Comparison of ENCODE assay signal across 8 cellular contexts in genomic region chr17:8118769-8119574, GRCh38. TPM values are rescaled to one million over a fixed set of nuclear protein-coding genes. Genes with fewer than 3 reads are reported as not detected.
DNase-seq lines count a peak whose midpoint lies in the region; ATAC-seq and FAIRE-seq lines count a peak whose summit lies in the region.

No MANE protein-coding gene starts in this region.

- peak overlapping the region; percentile 97 for H3K4me3 ChIP-seq in SK-N-MC
- peak overlapping the region; percentile 71 for H3K4me3 ChIP-seq in neuron (ENCODE audit: low read length)
- peak overlapping the region; percentile 79 to 83 for H3K4me3 ChIP-seq in stomach smooth muscle (ENCODE audit: low read length in 2 of 2)

- peak overlapping the region; percentile 95 for H3K27ac Mint-ChIP-seq in activated naive CD4-positive, alpha-beta T cell treated with anti-CD3 and anti-CD28 coated beads for 36 hours

- no peaks in the 10 kb centered on the region for H3K9me3 ChIP-seq in SK-N-MC (ENCODE audit: low read depth, low read length)
- H3K9me3 ChIP-seq in neuron (ENCODE audit: low read length), result no peaks in the 10 kb centered on the region
- no peaks in the 10 kb centered on the region for H3K9me3 ChIP-seq in stomach smooth muscle (ENCODE audit: control insufficient read depth in 2 of 2, low read length in 2 of 2)

- peak overlapping the region; percentile 72 for H3K9ac ChIP-seq in SK-N-MC (ENCODE audit: insufficient read length)
- peak overlapping the region; percentile 47 to 54 for H3K9ac ChIP-seq in stomach smooth muscle (ENCODE audit: low read length in 2 of 2)

- H3K27me3 Mint-ChIP-seq in activated naive CD4-positive, alpha-beta T cell treated with anti-CD3 and anti-CD28 coated beads for 36 hours (ENCODE audit: low read depth), result peaks cover 36% of the 10 kb centered on the region

- H3K4me1 ChIP-seq in neuron (ENCODE audit: insufficient read depth, low read length) (peaks cover 32% of the 10 kb centered on the region), stomach smooth muscle (ENCODE audit: control insufficient read depth, insufficient read depth, low read length) (peaks cover 54% of the 10 kb centered on the region)

- H2AFZ ChIP-seq in neuron (ENCODE audit: low read depth, low read length), result peak overlapping the region; percentile 69

- peaks cover 39% of the 10 kb centered on the region for H3K27me3 ChIP-seq in neuron (ENCODE audit: insufficient read depth, low read length)
- H3K27me3 ChIP-seq in stomach smooth muscle (ENCODE audit: control insufficient read depth in 1 of 2, insufficient read depth in 2 of 2, low read length in 2 of 2), result peaks cover 63 to 64% of the 10 kb centered on the region in 2 donors

- ATAC-seq in GM21576 (IDR thresholded peaks at IDR 0.05; ENCODE audit: unreplicated experiment), result peak; percentile 32

- no peaks in the 10 kb centered on the region for H3K9me3 Mint-ChIP-seq in activated naive CD4-positive, alpha-beta T cell treated with anti-CD3 and anti-CD28 coated beads for 36 hours

- H3K4me1 Mint-ChIP-seq in activated naive CD4-positive, alpha-beta T cell treated with anti-CD3 and anti-CD28 coated beads for 36 hours (ENCODE audit: low read depth), result peaks cover 48% of the 10 kb centered on the region

- H3K4me3 Mint-ChIP-seq in activated naive CD4-positive, alpha-beta T cell treated with anti-CD3 and anti-CD28 coated beads for 36 hours, result peak overlapping the region; percentile 84

- no peaks in the 10 kb centered on the region for H3K36me3 ChIP-seq in SK-N-MC (ENCODE audit: insufficient read depth, low read length)
- no peaks in the 10 kb centered on the region for H3K36me3 ChIP-seq in neuron (ENCODE audit: insufficient read depth, low read length)
- no peaks in the 10 kb centered on the region for H3K36me3 ChIP-seq in stomach smooth muscle (ENCODE audit: control insufficient read depth in 2 of 2, insufficient read depth in 2 of 2, low read length in 2 of 2)

- peak overlapping the region; percentile 81 for H3K27ac ChIP-seq in SK-N-MC
- peak overlapping the region; percentile 13 for H3K27ac ChIP-seq in stomach smooth muscle (ENCODE audit: low read length)

- FAIRE-seq in frontal cortex (lab: Jason Lieb, UNC), result peak; percentile 59

- DNase-seq in COLO668 (lab: John Stamatoyannopoulos, UW; ENCODE audit: unreplicated experiment), result peak; percentile 67
- peak; percentile 80 for DNase-seq in M059J (ENCODE audit: low read depth)
- peak; percentile 68 for DNase-seq in SK-N-MC (ENCODE audit: low read depth, low spot score)
- peak; percentile 91 for DNase-seq in activated naive CD4-positive, alpha-beta T cell treated with anti-CD3 and anti-CD28 coated beads for 36 hours
- DNase-seq in frontal cortex (ENCODE audit: low spot score in 2 of 2), result peak; percentile 87 to 91

- CTCF ChIA-PET in activated naive CD4-positive, alpha-beta T cell treated with anti-CD3 and anti-CD28 coated beads for 36 hours (lab: Charles Lee), result interaction anchor here (0.7 to 4.8 kb wide), 41 partner anchors 9 to 432 kb away, joined by 3 to 53 read pairs (median 6); partner anchors contain the start of genes PFAS, SLC25A35, TP53 and WRAP53

- peaks cover 5% of the 10 kb centered on the region for H3K36me3 Mint-ChIP-seq in activated naive CD4-positive, alpha-beta T cell treated with anti-CD3 and anti-CD28 coated beads for 36 hours (ENCODE audit: low read depth)

- intact Hi-C loops in activated naive CD4-positive, alpha-beta T cell treated with anti-CD3 and anti-CD28 coated beads for 36 hours (cut with micrococcal nuclease), result loop anchor here (1.0 to 2.0 kb wide), 12 partner anchors 25 to 626 kb away; partner anchors contain the start of genes CCDC42, CNTROB, KDM6B and SLC25A35

RNA-seq across cellular contexts. Expression of gene ALOXE3, which starts 0.7 kb away (rescaled TPM):
- total RNA-seq in M059J (2014; rRNA removed; shearing (Covaris generic)), result 0.44 TPM in 1 of 2 replicates, not detected in the other
- total RNA-seq in activated naive CD4-positive, alpha-beta T cell treated with anti-CD3 and anti-CD28 coated beads for 36 hours, result not detected
- 0.82 TPM for total RNA-seq in frontal cortex

RNA-seq across cellular contexts. Expression of gene HES7, which starts 4.9 kb away (rescaled TPM):
- total RNA-seq in M059J (2014; rRNA removed; shearing (Covaris generic)), result 0.22 and 0.94 TPM in 2 replicates
- 1 to 10 TPM; 2.4 to 2.9 TPM for total RNA-seq in activated naive CD4-positive, alpha-beta T cell treated with anti-CD3 and anti-CD28 coated beads for 36 hours
- total RNA-seq in frontal cortex, result 1.2 TPM

RNA-seq across cellular contexts. Expression of gene ALOX12B, which starts 31.5 kb away (rescaled TPM):
- not detected in 2 replicates for total RNA-seq in M059J (2014; rRNA removed; shearing (Covaris generic))
- total RNA-seq in activated naive CD4-positive, alpha-beta T cell treated with anti-CD3 and anti-CD28 coated beads for 36 hours, result 1 to 10 TPM; 2.0 to 2.1 TPM
- total RNA-seq in frontal cortex, result not detected

RNA-seq across cellular contexts. Expression of gene PER1, which starts 33.2 kb away (rescaled TPM):
- total RNA-seq in M059J (2014; rRNA removed; shearing (Covaris generic)), result 10.6 and 18.4 TPM in 2 replicates
- 10 to 100 TPM; 62.2 to 73.3 TPM for total RNA-seq in activated naive CD4-positive, alpha-beta T cell treated with anti-CD3 and anti-CD28 coated beads for 36 hours
- total RNA-seq in frontal cortex, result 6.5 TPM

RNA-seq across cellular contexts. Expression of gene VAMP2, which starts 43.8 kb away (rescaled TPM):
- 3.8 and 4.4 TPM in 2 replicates for total RNA-seq in M059J (2014; rRNA removed; shearing (Covaris generic))
- total RNA-seq in activated naive CD4-positive, alpha-beta T cell treated with anti-CD3 and anti-CD28 coated beads for 36 hours, result 10 to 100 TPM; 33.3 to 35.8 TPM
- total RNA-seq in frontal cortex, result 23.6 TPM

Comparison
In these comparisons a context has a peak if more than half of its experiments do, and no peak if none do; other contexts are left out.
1. Peak in every context shown above with its lines: DNase-seq, ATAC-seq, H3K4me3 ChIP-seq and H3K27ac ChIP-seq.